ENCODE assay signal across 11 cellular contexts in the genomic region with DNA sequence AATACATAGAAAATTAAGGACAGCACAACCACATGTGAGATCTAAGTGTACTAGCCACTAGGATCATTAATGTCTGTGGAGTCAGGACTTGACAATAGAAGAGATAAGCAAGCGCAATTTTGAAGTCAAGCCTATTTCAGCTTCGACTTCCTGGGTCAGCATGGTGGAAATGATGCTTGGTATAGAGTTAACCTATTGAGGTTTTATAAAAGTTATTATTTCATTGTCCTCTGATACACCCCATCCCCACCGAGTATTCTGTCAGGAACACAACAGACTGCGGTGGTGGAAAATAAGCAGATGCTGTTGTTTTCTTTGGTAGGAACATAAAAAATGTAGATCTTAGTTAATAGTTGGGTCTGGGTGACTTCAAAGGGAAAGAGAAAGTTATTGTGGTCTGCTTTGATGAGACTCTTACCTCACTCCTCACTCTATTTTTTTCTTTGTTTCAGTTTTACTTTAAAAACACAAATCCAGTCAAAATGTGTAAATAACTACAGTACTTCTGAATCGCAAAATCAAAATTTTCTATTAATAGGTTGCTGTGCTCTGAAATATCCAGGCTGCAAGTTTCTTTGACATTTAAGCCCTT.
A peak's percentile ranks its signal among the peaks of the same experiment; 100 is the strongest.
DNase-seq lines count a peak whose midpoint lies in the region; ATAC-seq and TF ChIP-seq lines count a peak whose summit lies in the region.
"Had no signal": no experiment of that assay in that cellular context is flagged by ENCODE, and none has a peak within 500 bp of the region (broad histone marks: within the 10 kb centered on the region; RNA-seq: fewer than 3 reads in every experiment).

No MANE protein-coding gene starts in this region.

- TF ChIP-seq CTCF in GM12864 (IDR thresholded peaks at IDR 0.05; ENCODE audit: low read depth, low read length, missing control alignments): no peak

- no peak overlapping the region for H3K4me3 ChIP-seq in GM12864 (ENCODE audit: low read depth, low read length)
- H3K4me3 ChIP-seq in Jurkat, Clone E6-1 (ENCODE audit: low read length): no peak overlapping the region
- H3K4me3 ChIP-seq: SK-N-MC had no signal

- ATAC-seq in HG02852 (IDR thresholded peaks at IDR 0.05; ENCODE audit: unreplicated experiment): peak; percentile 97

- DNase-seq in GM12864 (ENCODE audit: low read depth) (peak; percentile 4), GM19240 (ENCODE audit: insufficient read length, low spot score) (peak; percentile 17), SIG-M5 treated with dmso at 0.1 percent for 504 hours (lab: John Stamatoyannopoulos, UW; ENCODE audit: unreplicated experiment) (no peak), NCI-H1092 treated with DMSO at 0.1 percent for 48 hours (lab: John Stamatoyannopoulos, UW) (no peak), hippocampal formation (lab: John Stamatoyannopoulos, UW) (no peak), medulla oblongata (ENCODE audit: extremely low spot score) (no peak)
- peak; percentile 28 for DNase-seq in Jurkat, Clone E6-1 (ENCODE audit: low read depth, low spot score)
- DNase-seq: NCI-H2029 treated with DMSO at 0.1 percent for 48 hours, nucleus accumbens had no signal

Comparison
In these comparisons a context has a peak if more than half of its experiments do, and no peak if none do; other contexts are left out.
1. DNase-seq: peak in GM12864 (single experiment), GM19240 (single experiment) and Jurkat, Clone E6-1 (single experiment); none in SIG-M5 treated with dmso at 0.1 percent for 504 hours (single experiment), NCI-H1092 treated with DMSO at 0.1 percent for 48 hours (single experiment), hippocampal formation (0 of 2) and medulla oblongata (single experiment).